8 cellular contexts compared by ENCODE assay signal in genomic region chr2:171923206-171923605, GRCh38. TPM values are rescaled to one million over a fixed set of nuclear protein-coding genes. Genes with fewer than 3 reads are reported as not detected.
A peak's percentile ranks its signal among the peaks of the same experiment; 100 is the strongest.
DNase-seq lines count a peak whose midpoint lies in the region; ATAC-seq, FAIRE-seq and TF ChIP-seq lines count a peak whose summit lies in the region.

No MANE protein-coding gene starts in this region.

- H3K4me1 ChIP-seq in GM12878 (ENCODE audit: control insufficient read depth, insufficient read depth, low read length): 0 out of 2 replicates have a peak, but pooled peaks cover 2% of the 10 kb centered on the region
- peaks cover 3 to 18% (median 7%) of the 10 kb centered on the region in 4 donors for H3K4me1 ChIP-seq in liver (ENCODE audit: control insufficient read depth in 4 of 4, insufficient read depth in 4 of 4, low read length in 3 of 4)
- peaks cover 4 to 26% (median 20%) of the 10 kb centered on the region in 4 donors for H3K4me1 ChIP-seq in upper lobe of left lung

- no peak for TF ChIP-seq EP300 in GM12878 (IDR thresholded peaks at IDR 0.05; ENCODE audit: borderline replicate concordance in 1 of 2, control insufficient read depth in 1 of 2, low read depth in 2 of 2, low read length in 2 of 2)
- TF ChIP-seq EP300 in upper lobe of left lung (IDR thresholded peaks at IDR 0.05): no peak

- H3K9ac ChIP-seq in GM12878 (ENCODE audit: control insufficient read depth, insufficient read depth, low read length): peak overlapping the region; percentile 85
- peak overlapping the region; percentile 59 to 77 for H3K9ac ChIP-seq in liver (ENCODE audit: low read depth in 1 of 2, low read length in 2 of 2)

- SMC1A ChIA-PET in GM12878 (lab: Charles Lee; ENCODE audit: uncharacterized antibody, unreplicated experiment): interaction anchor here (1.0 to 1.8 kb wide), 6 partner anchors 9 to 219 kb away, joined by 3 to 5 read pairs (median 4); partner anchors contain the start of gene SLC25A12

- BruUV-seq in GM12878 (replicated peaks; lab: Mats Ljungman, UMichigan): no TSS peak

- H2AFZ ChIP-seq in GM12878 (ENCODE audit: control insufficient read depth, low read depth, low read length): no peak overlapping the region; the same call in 1 of the 2 replicates

- H3K4me2 ChIP-seq in GM12878 (ENCODE audit: control insufficient read depth, insufficient read depth): peak overlapping the region; percentile 51

- H4K20me1 ChIP-seq in GM12878 (ENCODE audit: control insufficient read depth, insufficient read depth): no peaks in the 10 kb centered on the region

- DNase-seq in DMS53 (lab: John Stamatoyannopoulos, UW) (peak; percentile 48), DMS53 treated with DMSO at 0.1 percent for 48 hours (lab: John Stamatoyannopoulos, UW; ENCODE audit: unreplicated experiment) (no peak), M059J (ENCODE audit: low read depth) (peak; percentile 64), GM12878 (ENCODE audit: low read depth, low spot score) (no peak), upper lobe of left lung (no peak), GOT3 (lab: John Stamatoyannopoulos, UW) (no peak), AG08396 (ENCODE audit: low spot score) (no peak)

- peaks cover 0 to 5% of the 10 kb centered on the region in 2 experiments; a peak in 1 of 4 replicates for H3K36me3 ChIP-seq in GM12878 (ENCODE audit: control insufficient read depth in 2 of 2, insufficient read depth in 2 of 2, low read length in 1 of 2)
- H3K36me3 ChIP-seq in liver (ENCODE audit: control insufficient read depth in 4 of 4, insufficient read depth in 3 of 4, low read depth in 1 of 4, low read length in 3 of 4): no peaks in the 10 kb centered on the region
- peaks cover 0 to 19% (median 2%) of the 10 kb centered on the region in 4 donors for H3K36me3 ChIP-seq in upper lobe of left lung

- TF ChIP-seq POLR2A in GM12878 (IDR thresholded peaks at IDR 0.05; ENCODE audit: low read depth, low read length) (no peak), upper lobe of left lung (IDR thresholded peaks at IDR 0.05) (no peak)

- TF ChIP-seq RAD21 in GM12878 (IDR thresholded peaks at IDR 0.05; ENCODE audit: insufficient read depth, low read depth, low read length) (no peak), liver (IDR thresholded peaks at IDR 0.05) (no peak)

- H3K4me3 ChIP-seq in GM12878 (peak overlapping the region; percentile 85), liver (ENCODE audit: low read depth in 1 of 3, low read length in 3 of 3) (peak overlapping the region; percentile 75 to 94 (median 82)), upper lobe of left lung (peak overlapping the region; percentile 87 to 91 (median 89))

- no peak for FAIRE-seq in GM12878 (lab: Jason Lieb, UNC)

- 53% methylated on average over 13 of the region's 13 CpGs for WGBS in GM12878 (ENCODE audit: insufficient coverage, insufficient replicate concordance, low lambda C conversion rate, missing lambda C conversion rate)
- WGBS in liver: 51% methylated on average over 13 of the region's 13 CpGs
- WGBS in upper lobe of left lung, 2 donors: 25 to 34% methylated on average over 13 of the region's 13 CpGs

- intact Hi-C loops in GM12878 (cut with micrococcal nuclease; ENCODE audit: unreplicated experiment): no loop called here

- POLR2A ChIA-PET in GM12878 (lab: Charles Lee): interaction anchor here (1.1 to 1.9 kb wide), 4 partner anchors 10 to 30 kb away, joined by 3 to 12 read pairs (median 6); partner anchors contain the start of gene SLC25A12

- CTCF ChIA-PET in GM12878 (lab: Yijun Ruan, JAX): interaction anchor here (1.0 to 2.0 kb wide), 5 partner anchors 9 to 181 kb away, joined by 3 to 9 read pairs (median 6); partner anchors contain the start of gene DLX2

- H3K9me3 ChIP-seq in GM12878 (replicated peaks; ENCODE audit: control insufficient read depth, insufficient read depth, low read length) (no peaks in the 10 kb centered on the region), liver (ENCODE audit: control insufficient read depth in 4 of 4, low read length in 3 of 4) (no peaks in the 10 kb centered on the region), upper lobe of left lung (no peaks in the 10 kb centered on the region)

- TF ChIP-seq CTCF in GM12878 (IDR thresholded peaks at IDR 0.05 in 2 of 3, conservative IDR thresholded peaks at IDR 0.05 in 1 of 3; ENCODE audit: control insufficient read depth in 2 of 3, extremely low read depth in 1 of 3, insufficient read depth in 1 of 3, low read depth in 3 of 3, low read length in 3 of 3): no peak
- TF ChIP-seq CTCF in liver (IDR thresholded peaks at IDR 0.05; ENCODE audit: low read depth, low read length, missing input control): no peak
- TF ChIP-seq CTCF in upper lobe of left lung (IDR thresholded peaks at IDR 0.05): no peak

- peaks cover 34% of the 10 kb centered on the region for H3K79me2 ChIP-seq in GM12878 (ENCODE audit: control insufficient read depth, insufficient read depth, low read length)

- in situ Hi-C loops in GM12878 (cut with MboI): no loop called here

- peak overlapping the region; percentile 87; the same call in 1 of the 2 replicates for H3K27ac ChIP-seq in GM12878 (ENCODE audit: control insufficient read depth, insufficient read depth)
- H3K27ac ChIP-seq in liver (ENCODE audit: low read depth in 1 of 2, low read length in 2 of 2): peak overlapping the region; percentile 80 to 90
- H3K27ac ChIP-seq in upper lobe of left lung: peak overlapping the region; percentile 92 to 97 (median 95)

- H3K27me3 ChIP-seq in GM12878 (replicated peaks in 1 of 2; ENCODE audit: control insufficient read depth in 2 of 2, insufficient read depth in 2 of 2, low read length in 1 of 2): no peaks in the 10 kb centered on the region
- no peaks in the 10 kb centered on the region for H3K27me3 ChIP-seq in liver (ENCODE audit: control insufficient read depth in 4 of 4, insufficient read depth in 4 of 4, low read length in 3 of 4)
- no peaks in the 10 kb centered on the region for H3K27me3 ChIP-seq in upper lobe of left lung

- RAD21 ChIA-PET in GM12878 (lab: Charles Lee; ENCODE audit: unreplicated experiment): interaction anchor here (1.1 to 1.5 kb wide), 3 partner anchors 29 to 47 kb away, joined by 4 to 7 read pairs (median 4); partner anchors contain the start of gene SLC25A12

- ATAC-seq in GM12878 (no peak), upper lobe of left lung (ENCODE audit: low FRiP score in 2 of 2) (peak in 1 of 2 donors; percentile 47)

TF ChIP-seq in GM12878, 131 proteins besides CTCF, POLR2A, EP300 and RAD21 (continues in another document):
- no peak for TF ChIP-seq GATAD2B (conservative IDR thresholded peaks at IDR 0.05; ENCODE audit: low read depth)
- no peak for TF ChIP-seq CREB1 (IDR thresholded peaks at IDR 0.05; ENCODE audit: low read depth)
- TF ChIP-seq SUPT20H (IDR thresholded peaks at IDR 0.05; ENCODE audit: borderline replicate concordance, control insufficient read depth, low read depth, low read length): no peak
- TF ChIP-seq ZZZ3 (IDR thresholded peaks at IDR 0.05; ENCODE audit: control insufficient read depth, insufficient read length, low read depth): no peak

TF ChIP-seq in liver, 16 proteins besides CTCF, POLR2A, EP300 and RAD21 (continues in another document):
- TF ChIP-seq NR2F2 (IDR thresholded peaks at IDR 0.05) (no peak), JUND (IDR thresholded peaks at IDR 0.05) (no peak), GABPA (IDR thresholded peaks at IDR 0.05 in 1 of 2, conservative IDR thresholded peaks at IDR 0.05 in 1 of 2) (no peak), HNF4A (conservative IDR thresholded peaks at IDR 0.05) (no peak), TAF1 (conservative IDR thresholded peaks at IDR 0.05) (no peak), FOXA1 (IDR thresholded peaks at IDR 0.05) (no peak)

RNA-seq across cellular contexts. Expression of gene HAT1, which starts 0.9 kb away (rescaled TPM):
- 99.6 and 151 TPM in 2 replicates for total RNA-seq in M059J (2014; rRNA removed; shearing (Covaris generic))
- 30.5 and 32.1 TPM in 2 replicates for total RNA-seq in GM12878 (2013; cell fraction: nucleolus; rRNA removed)
- total RNA-seq in GM12878 (2014; rRNA removed) (60.0 and 72.8 TPM in 2 replicates), GM12878 (2014; rRNA removed; fragmentation: Illumina TruSeq; extraction: Trizol) (89.9 and 93.9 TPM in 2 replicates), GM12878 (2021) (65.2 and 66.9 TPM in 2 replicates), liver (10 to 100 TPM; 17.3 to 45.1 TPM), upper lobe of left lung (10 to 100 TPM; 10.3 to 42.6 (median 25.7) TPM)
- 47.9 TPM for polyA plus RNA-seq in GM12878 (2011; ENCODE audit: low read depth)
- polyA plus RNA-seq in GM12878 (2011; rRNA removed) (125 and 202 TPM in 2 replicates), GM12878 (2014; fragmentation: Illumina TruSeq; extraction: Trizol) (135 and 167 TPM in 2 replicates), GM12878 (2014; fragmentation: Nextera tagmentation; extraction: Ambion mirVana) (100 to 1,000 TPM; 177 to 190 TPM), GM12878 (2014; rRNA removed) (76.9 and 98.5 TPM in 2 replicates), GM12878 (2016; fragmentation: Nextera tagmentation; extraction: Ambion mirVana) (100 to 1,000 TPM; 201 to 225 TPM), liver (10 to 100 TPM; 11.8 to 15.2 TPM)
- polyA plus RNA-seq in GM12878 (2011; cell fraction: cytosol; rRNA removed): 38.5 and 43.9 TPM in 2 replicates
- polyA plus RNA-seq in GM12878 (2011; cell fraction: nucleus; rRNA removed): 24.9 and 38.8 TPM in 2 replicates
- polyA plus RNA-seq in GM12878 (2012): 48.9 and 54.1 TPM in 2 replicates
- 35.4 and 51.4 TPM in 2 replicates for polyA minus RNA-seq in GM12878 (2011; rRNA and poly(A)+ RNA removed)
- polyA minus RNA-seq in GM12878 (2011; cell fraction: cytosol; rRNA and poly(A)+ RNA removed): 15.6 and 19.6 TPM in 2 replicates
- polyA minus RNA-seq in GM12878 (2011; cell fraction: nucleus; rRNA and poly(A)+ RNA removed): 13.1 and 25.2 TPM in 2 replicates

RNA-seq across cellular contexts. Expression of gene SLC25A12, which starts 29.2 kb away (rescaled TPM):
- 25.1 and 32.3 TPM in 2 replicates for total RNA-seq in M059J (2014; rRNA removed; shearing (Covaris generic))
- 117 and 127 TPM in 2 replicates for total RNA-seq in GM12878 (2013; cell fraction: nucleolus; rRNA removed)
- total RNA-seq in GM12878 (2014; rRNA removed) (33.4 and 37.9 TPM in 2 replicates), GM12878 (2014; rRNA removed; fragmentation: Illumina TruSeq; extraction: Trizol) (34.7 and 35.6 TPM in 2 replicates), GM12878 (2021) (28.1 and 31.0 TPM in 2 replicates), liver (1 to 10 TPM; 3.4 to 4.4 TPM), upper lobe of left lung (10 to 100 TPM in 3 of 6 donors, 1 to 10 TPM in 3; 6.2 to 27.2 (median 11.3) TPM)
- 11.9 TPM for polyA plus RNA-seq in GM12878 (2011; ENCODE audit: low read depth)
- polyA plus RNA-seq in GM12878 (2011; rRNA removed) (50.0 and 54.9 TPM in 2 replicates), GM12878 (2014; fragmentation: Illumina TruSeq; extraction: Trizol) (36.4 and 41.5 TPM in 2 replicates), GM12878 (2014; fragmentation: Nextera tagmentation; extraction: Ambion mirVana) (10 to 100 TPM; 20.9 to 27.4 TPM), GM12878 (2014; rRNA removed) (28.7 and 34.4 TPM in 2 replicates), GM12878 (2016; fragmentation: Nextera tagmentation; extraction: Ambion mirVana) (10 to 100 TPM; 31.1 to 32.5 TPM), liver (under 1 TPM; 0.46 to 0.93 TPM)
- 27.3 and 27.8 TPM in 2 replicates for polyA plus RNA-seq in GM12878 (2011; cell fraction: cytosol; rRNA removed)
- polyA plus RNA-seq in GM12878 (2011; cell fraction: nucleus; rRNA removed): 63.8 and 64.5 TPM in 2 replicates
- 11.9 and 15.6 TPM in 2 replicates for polyA plus RNA-seq in GM12878 (2012)
- 42.8 and 47.3 TPM in 2 replicates for polyA minus RNA-seq in GM12878 (2011; rRNA and poly(A)+ RNA removed)
- polyA minus RNA-seq in GM12878 (2011; cell fraction: cytosol; rRNA and poly(A)+ RNA removed): 11.1 and 12.5 TPM in 2 replicates
- polyA minus RNA-seq in GM12878 (2011; cell fraction: nucleus; rRNA and poly(A)+ RNA removed): 29.5 and 47.4 TPM in 2 replicates

Comparison
In these comparisons a context has a peak if more than half of its experiments do, and no peak if none do; other contexts are left out.
1. DNase-seq: peak in DMS53 (single experiment) and M059J (single experiment); none in DMS53 treated with DMSO at 0.1 percent for 48 hours (single experiment), GM12878 (single experiment), upper lobe of left lung (0 of 2), GOT3 (single experiment) and AG08396 (single experiment).
2. Peak in every context shown above with its lines, with median percentiles within 50 percentile points of each other: H3K27ac ChIP-seq and H3K4me3 ChIP-seq.